1 cellular context compared by ENCODE assay signal in the genomic region with DNA sequence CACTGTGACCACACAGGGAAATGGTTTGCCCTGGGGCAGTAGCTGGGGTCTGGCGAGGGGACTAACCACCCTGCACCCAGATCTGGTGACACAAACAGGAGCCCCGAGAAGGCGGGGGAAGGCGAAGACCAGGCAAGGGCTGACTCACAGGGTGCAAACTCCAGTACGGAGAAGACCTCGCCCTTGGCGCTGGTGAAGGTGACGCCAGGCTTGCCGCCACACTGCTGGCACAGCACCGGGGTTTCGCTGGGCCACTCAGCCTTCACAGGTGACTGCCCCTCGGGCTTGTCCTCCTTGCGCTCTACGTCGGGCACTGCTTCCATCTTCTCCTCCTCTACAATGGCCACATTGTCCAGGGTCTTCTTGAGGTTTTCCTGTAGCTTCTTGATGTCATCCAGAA.
TF ChIP-seq lines count a peak whose summit lies in the region.

No MANE protein-coding gene starts in this region.

TF ChIP-seq in IMR-90, 13 proteins besides CTCF, POLR2A, EP300 and RAD21:
- TF ChIP-seq MAFK (IDR thresholded peaks at IDR 0.05; ENCODE audit: low read depth, low read length) (no peak), CHD1 (IDR thresholded peaks at IDR 0.05; ENCODE audit: low read depth, low read length) (no peak), MAZ (IDR thresholded peaks at IDR 0.05; ENCODE audit: borderline replicate concordance, low read depth, low read length) (no peak), CEBPB (IDR thresholded peaks at IDR 0.05; ENCODE audit: low read depth, low read length) (no peak), FOS (IDR thresholded peaks at IDR 0.05; ENCODE audit: low read depth, low read length) (no peak), MXI1 (IDR thresholded peaks at IDR 0.05; ENCODE audit: borderline replicate concordance, low read depth, low read length) (no peak), RCOR1 (IDR thresholded peaks at IDR 0.05; ENCODE audit: insufficient replicate concordance, low read length) (no peak), NFE2L2 (IDR thresholded peaks at IDR 0.05; ENCODE audit: low read depth, low read length) (no peak), BHLHE40 (IDR thresholded peaks at IDR 0.05; ENCODE audit: low read depth, low read length) (no peak), SMC3 (IDR thresholded peaks at IDR 0.05; ENCODE audit: low read depth, low read length) (no peak), RFX5 (IDR thresholded peaks at IDR 0.05; ENCODE audit: low read depth, low read length) (no peak)
- TF ChIP-seq, protein P1, sequence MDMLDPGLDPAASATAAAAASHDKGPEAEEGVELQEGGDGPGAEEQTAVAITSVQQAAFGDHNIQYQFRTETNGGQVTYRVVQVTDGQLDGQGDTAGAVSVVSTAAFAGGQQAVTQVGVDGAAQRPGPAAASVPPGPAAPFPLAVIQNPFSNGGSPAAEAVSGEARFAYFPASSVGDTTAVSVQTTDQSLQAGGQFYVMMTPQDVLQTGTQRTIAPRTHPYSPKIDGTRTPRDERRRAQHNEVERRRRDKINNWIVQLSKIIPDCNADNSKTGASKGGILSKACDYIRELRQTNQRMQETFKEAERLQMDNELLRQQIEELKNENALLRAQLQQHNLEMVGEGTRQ (IDR thresholded peaks at IDR 0.05; ENCODE audit: low read depth, low read length), result no peak
- TF ChIP-seq, protein P2, sequence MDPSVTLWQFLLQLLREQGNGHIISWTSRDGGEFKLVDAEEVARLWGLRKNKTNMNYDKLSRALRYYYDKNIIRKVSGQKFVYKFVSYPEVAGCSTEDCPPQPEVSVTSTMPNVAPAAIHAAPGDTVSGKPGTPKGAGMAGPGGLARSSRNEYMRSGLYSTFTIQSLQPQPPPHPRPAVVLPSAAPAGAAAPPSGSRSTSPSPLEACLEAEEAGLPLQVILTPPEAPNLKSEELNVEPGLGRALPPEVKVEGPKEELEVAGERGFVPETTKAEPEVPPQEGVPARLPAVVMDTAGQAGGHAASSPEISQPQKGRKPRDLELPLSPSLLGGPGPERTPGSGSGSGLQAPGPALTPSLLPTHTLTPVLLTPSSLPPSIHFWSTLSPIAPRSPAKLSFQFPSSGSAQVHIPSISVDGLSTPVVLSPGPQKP (IDR thresholded peaks at IDR 0.05; ENCODE audit: borderline replicate concordance, low read depth, low read length), result no peak
